In the genomic region with DNA sequence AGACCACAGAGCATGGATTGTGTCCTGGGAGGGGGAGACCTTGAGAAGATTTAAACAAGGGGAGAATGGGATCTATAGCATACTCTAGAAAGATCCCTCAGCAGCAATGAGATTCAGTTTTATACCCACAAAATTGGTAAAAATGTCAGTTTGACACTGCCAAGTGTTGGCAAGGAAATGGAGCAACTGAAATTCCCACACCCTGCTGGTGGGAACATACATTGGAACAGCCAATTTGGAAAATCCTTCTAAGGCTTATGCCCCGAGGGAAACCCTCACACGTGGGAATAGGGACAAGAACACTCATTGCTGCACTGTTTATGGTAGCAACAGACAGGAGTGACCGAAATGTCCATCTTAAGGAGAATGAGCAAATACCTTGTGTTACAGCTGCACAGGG, we compare ENCODE assay signal across 9 cellular contexts. TPM values are rescaled to one million over a fixed set of nuclear protein-coding genes. Genes with fewer than 3 reads are reported as not detected.
"Had no signal": no experiment of that assay in that cellular context is flagged by ENCODE, and none has a peak within 500 bp of the region (broad histone marks: within the 10 kb centered on the region; RNA-seq: fewer than 3 reads in every experiment).

No MANE protein-coding gene starts in this region.

- ATAC-seq: GM12878 had no signal

- FAIRE-seq: G401.6, GM12878, GM12891, GM12892, GM18507, GM19239 had no signal

- DNase-seq: GDM1, GF-D8 had no signal

- H3K4me3 ChIP-seq: GM12878 had no signal

RNA-seq across cellular contexts. Expression of a gene that starts 5.0 kb away (rescaled TPM):
- total RNA-seq: G401, GM12878 had no signal
- polyA plus RNA-seq: GM12878 had no signal

RNA-seq across cellular contexts. Expression of a gene that starts 21.3 kb away (rescaled TPM):
- polyA plus RNA-seq: GM12878 had no signal
